ENCODE assay signal across 19 cellular contexts in genomic region chr5:59005934-59006701, GRCh38.
"Had no signal": no experiment of that assay in that cellular context is flagged by ENCODE, and none has a peak within 500 bp of the region (broad histone marks: within the 10 kb centered on the region; RNA-seq: fewer than 3 reads in every experiment).

No MANE protein-coding gene starts in this region.

- H3K9me3 Mint-ChIP-seq: neural crest cell; stimulated activated effector memory CD8-positive, alpha-beta T cell treated with anti-CD3 and anti-CD28 coated beads, Interleukin-12 subunit alpha, Interleukin-12 subunit beta, amount 100 ng/mL, for 72 hours; type B pancreatic cell had no signal

- H3K27me3 ChIP-seq: colonic mucosa, heart left ventricle, ovary, right lobe of liver, suprapubic skin, thyroid gland, uterus had no signal

- H3K27ac ChIP-seq: colonic mucosa, heart left ventricle, ovary, right lobe of liver, suprapubic skin, thyroid gland, uterus had no signal

- H3K27me3 Mint-ChIP-seq: type B pancreatic cell had no signal

- H3K4me1 ChIP-seq: colonic mucosa, right lobe of liver, suprapubic skin, uterus had no signal

- H3K27ac Mint-ChIP-seq: stimulated activated effector memory CD8-positive, alpha-beta T cell treated with anti-CD3 and anti-CD28 coated beads, Interleukin-12 subunit alpha, Interleukin-12 subunit beta, amount 100 ng/mL, for 72 hours; type B pancreatic cell had no signal

- DNase-seq: colonic mucosa; dermis blood vessel endothelial cell; effector CD4-positive, alpha-beta T cell; foreskin melanocyte; heart left ventricle; hippocampal formation; left colon; midbrain; ovary; right lobe of liver; stimulated activated CD4-positive, alpha-beta T cell treated with anti-CD3 and anti-CD28 coated beads, Interleukin-4, amount 100 ng/mL, for 1 hour; stimulated activated CD8-positive, alpha-beta memory T cell treated with anti-CD3 and anti-CD28 coated beads, Interleukin-4, amount 100 ng/mL, for 48 hours; stimulated activated naive CD8-positive, alpha-beta T cell treated with anti-CD3 and anti-CD28 coated beads, Interleukin-15, Interleukin-2, amounts not matched to agents 100 U/mL and 50 U/mL, for 24 hours; thyroid gland; uterus had no signal

- ATAC-seq: left colon; right lobe of liver; stimulated activated effector memory CD8-positive, alpha-beta T cell treated with anti-CD3 and anti-CD28 coated beads, Interleukin-12 subunit alpha, Interleukin-12 subunit beta, amount 100 ng/mL, for 72 hours; stimulated activated naive CD8-positive, alpha-beta T cell treated with anti-CD3 and anti-CD28 coated beads, Interleukin-15, Interleukin-2, amounts not matched to agents 100 U/mL and 50 U/mL, for 24 hours had no signal

- H3K4me3 Mint-ChIP-seq: neural crest cell; stimulated activated effector memory CD8-positive, alpha-beta T cell treated with anti-CD3 and anti-CD28 coated beads, Interleukin-12 subunit alpha, Interleukin-12 subunit beta, amount 100 ng/mL, for 72 hours; type B pancreatic cell had no signal

- H3K36me3 ChIP-seq: colonic mucosa, heart left ventricle, ovary, right lobe of liver, suprapubic skin, thyroid gland, uterus had no signal

- H3K9me3 ChIP-seq: colonic mucosa, ovary, right lobe of liver, suprapubic skin, thyroid gland, uterus had no signal

- H3K4me3 ChIP-seq: colonic mucosa, heart left ventricle, ovary, right lobe of liver, suprapubic skin, thyroid gland, uterus had no signal
